Comparison of ENCODE assay signal across 24 cellular contexts in genomic region chr6:135883045-135883444, GRCh38. TPM values are rescaled to one million over a fixed set of nuclear protein-coding genes. Genes with fewer than 3 reads are reported as not detected.
A peak's percentile ranks its signal among the peaks of the same experiment; 100 is the strongest.
DNase-seq lines count a peak whose midpoint lies in the region; ATAC-seq and TF ChIP-seq lines count a peak whose summit lies in the region.
"Had no signal": no experiment of that assay in that cellular context is flagged by ENCODE, and none has a peak within 500 bp of the region (broad histone marks: within the 10 kb centered on the region; RNA-seq: fewer than 3 reads in every experiment).

No MANE protein-coding gene starts in this region.

- no peak overlapping the region for H3K4me3 ChIP-seq in choroid plexus epithelial cell (ENCODE audit: low read depth, low read length)
- H3K4me3 ChIP-seq in skeletal muscle cell (ENCODE audit: low read depth, low read length) = no peak overlapping the region
- H3K4me3 ChIP-seq: BLaER1, cardiac muscle cell, dorsolateral prefrontal cortex, HAP-1, PC-9, SK-N-MC had no signal

- CTCF ChIA-PET in activated CD4-positive, alpha-beta T cell treated with anti-CD3 and anti-CD28 coated beads for 36 hours (lab: Charles Lee) = interaction anchor here (0.9 to 1.8 kb wide), 3 partner anchors 24 to 347 kb away, joined by 3 to 4 read pairs (median 3); no protein-coding TSS in a partner anchor

- H3K27me3 Mint-ChIP-seq in activated T-cell treated with anti-CD3 and anti-CD28 coated beads, Interleukin-2, amount 50 U/mL, for 72 hours (ENCODE audit: low read depth) = no peaks in the 10 kb centered on the region
- H3K27me3 Mint-ChIP-seq in activated CD4-positive, alpha-beta T cell treated with anti-CD3 and anti-CD28 coated beads for 36 hours = no peaks in the 10 kb centered on the region
- H3K27me3 Mint-ChIP-seq: activated CD8-positive, alpha-beta memory T cell treated with anti-CD3 and anti-CD28 coated beads, Interleukin-2, amount 10 ng/mL, durations not matched to agents 7 days and 5 days had no signal

- no peaks in the 10 kb centered on the region for H3K9me3 Mint-ChIP-seq in activated T-cell treated with anti-CD3 and anti-CD28 coated beads, Interleukin-2, amount 50 U/mL, for 72 hours
- no peaks in the 10 kb centered on the region for H3K9me3 Mint-ChIP-seq in activated CD4-positive, alpha-beta T cell treated with anti-CD3 and anti-CD28 coated beads for 36 hours (ENCODE audit: low read depth)
- H3K9me3 Mint-ChIP-seq: nephron progenitor cell had no signal

- H3K36me3 Mint-ChIP-seq in activated T-cell treated with anti-CD3 and anti-CD28 coated beads, Interleukin-2, amount 50 U/mL, for 72 hours (ENCODE audit: insufficient read depth in 2 of 2) = peaks cover 0 to 4% of the 10 kb centered on the region in 2 donors
- H3K36me3 Mint-ChIP-seq in activated CD4-positive, alpha-beta T cell treated with anti-CD3 and anti-CD28 coated beads for 36 hours (ENCODE audit: low read depth) = no peaks in the 10 kb centered on the region
- H3K36me3 Mint-ChIP-seq: activated CD8-positive, alpha-beta memory T cell treated with anti-CD3 and anti-CD28 coated beads, Interleukin-2, amount 10 ng/mL, durations not matched to agents 7 days and 5 days had no signal

- DNase-seq in activated T-cell treated with anti-CD3 and anti-CD28 coated beads, Interleukin-2, amount 50 U/mL, for 72 hours = no peak
- DNase-seq in activated T-cell treated with anti-CD3 and anti-CD28 coated beads, Interleukin-2, amount 50 U/mL, for 1 hour = no peak
- peak; percentile 79 for DNase-seq in NCI-H82 (lab: John Stamatoyannopoulos, UW)
- DNase-seq in choroid plexus epithelial cell (ENCODE audit: low read depth) = peak; percentile 45
- peak; percentile 38 for DNase-seq in skeletal muscle cell (ENCODE audit: low read depth)
- no peak for DNase-seq in HK-2 (ENCODE audit: unreplicated experiment)
- no peak for DNase-seq in NCI-H2081 (lab: John Stamatoyannopoulos, UW)
- no peak for DNase-seq in activated CD4-positive, alpha-beta T cell treated with anti-CD3 and anti-CD28 coated beads for 36 hours
- DNase-seq: activated CD4-positive, CD25-positive, alpha-beta regulatory T cell treated with anti-CD3 and anti-CD28 coated beads, Interleukin-2, amount 50 U/mL, for 72 hours; activated CD8-positive, alpha-beta memory T cell treated with anti-CD3 and anti-CD28 coated beads, Interleukin-2, amount 10 ng/mL, durations not matched to agents 7 days and 5 days; dorsolateral prefrontal cortex; foreskin melanocyte; KG1; mesendoderm; NCI-H1092; NCI-H2107; nephron progenitor cell; stimulated activated CD4-positive, alpha-beta T cell treated with anti-CD3 and anti-CD28 coated beads, Interleukin-2, amount 100 ng/mL, for 48 hours; T1000 had no signal

- POLR2A ChIA-PET in activated CD4-positive, alpha-beta T cell treated with anti-CD3 and anti-CD28 coated beads for 36 hours (lab: Charles Lee) = no interaction called here

- intact Hi-C loops in activated CD4-positive, alpha-beta T cell treated with anti-CD3 and anti-CD28 coated beads for 36 hours (cut with DNase I, micrococcal nuclease) = no loop called here

- peak overlapping the region; percentile 31 for H3K27ac Mint-ChIP-seq in activated T-cell treated with anti-CD3 and anti-CD28 coated beads, Interleukin-2, amount 50 U/mL, for 72 hours
- no peak overlapping the region for H3K27ac Mint-ChIP-seq in activated CD4-positive, alpha-beta T cell treated with anti-CD3 and anti-CD28 coated beads for 36 hours
- H3K27ac Mint-ChIP-seq: activated CD8-positive, alpha-beta memory T cell treated with anti-CD3 and anti-CD28 coated beads, Interleukin-2, amount 10 ng/mL, durations not matched to agents 7 days and 5 days; nephron progenitor cell had no signal

- no peak for ATAC-seq in activated T-cell treated with anti-CD3 and anti-CD28 coated beads, Interleukin-2, amount 50 U/mL, for 72 hours (replicated peaks in 1 of 2)
- ATAC-seq in activated CD4-positive, alpha-beta T cell treated with anti-CD3 and anti-CD28 coated beads for 36 hours = no peak
- ATAC-seq: activated CD8-positive, alpha-beta memory T cell treated with anti-CD3 and anti-CD28 coated beads, Interleukin-2, amount 10 ng/mL, durations not matched to agents 7 days and 5 days had no signal

- TF ChIP-seq CTCF in choroid plexus epithelial cell (conservative IDR thresholded peaks at IDR 0.05; ENCODE audit: low read depth, low read length) = no peak

- no peak overlapping the region for H3K4me3 Mint-ChIP-seq in activated T-cell treated with anti-CD3 and anti-CD28 coated beads, Interleukin-2, amount 50 U/mL, for 72 hours
- no peak overlapping the region for H3K4me3 Mint-ChIP-seq in activated CD4-positive, alpha-beta T cell treated with anti-CD3 and anti-CD28 coated beads for 36 hours
- H3K4me3 Mint-ChIP-seq: activated CD8-positive, alpha-beta memory T cell treated with anti-CD3 and anti-CD28 coated beads, Interleukin-2, amount 10 ng/mL, durations not matched to agents 7 days and 5 days; nephron progenitor cell had no signal

- H3K4me1 Mint-ChIP-seq in activated T-cell treated with anti-CD3 and anti-CD28 coated beads, Interleukin-2, amount 50 U/mL, for 72 hours (ENCODE audit: low read depth) = peaks cover 45% of the 10 kb centered on the region
- H3K4me1 Mint-ChIP-seq in activated CD4-positive, alpha-beta T cell treated with anti-CD3 and anti-CD28 coated beads for 36 hours = peaks cover 50% of the 10 kb centered on the region

RNA-seq across cellular contexts. Expression of gene PDE7B, which starts 31.5 kb away (rescaled TPM):
- total RNA-seq in activated T-cell treated with anti-CD3 and anti-CD28 coated beads, Interleukin-2, amount 50 U/mL, for 72 hours = 1 to 10 TPM in 1 of 2 donors, under 1 TPM in 1; 1.00 to 4.2 TPM
- 1 to 10 TPM in 1 of 2 experiments, under 1 TPM in 1; 0.73 to 1.1 TPM for total RNA-seq in activated CD4-positive, alpha-beta T cell treated with anti-CD3 and anti-CD28 coated beads for 36 hours

Comparison
In these comparisons a context has a peak if more than half of its experiments do, and no peak if none do; other contexts are left out.
1. DNase-seq: peak in NCI-H82 (single experiment), choroid plexus epithelial cell (single experiment) and skeletal muscle cell (single experiment); none in activated T-cell treated with anti-CD3 and anti-CD28 coated beads, Interleukin-2, amount 50 U/mL, for 72 hours (0 of 2), activated T-cell treated with anti-CD3 and anti-CD28 coated beads, Interleukin-2, amount 50 U/mL, for 1 hour (single experiment), HK-2 (single experiment), NCI-H2081 (0 of 2) and activated CD4-positive, alpha-beta T cell treated with anti-CD3 and anti-CD28 coated beads for 36 hours (single experiment).